In genomic region chr1:219772265-219773036, GRCh38 we compare ENCODE assay signal across 20 cellular contexts.
"Had no signal": no experiment of that assay in that cellular context is flagged by ENCODE, and none has a peak within 500 bp of the region (broad histone marks: within the 10 kb centered on the region; RNA-seq: fewer than 3 reads in every experiment).

No MANE protein-coding gene starts in this region.

- H3K9me3 ChIP-seq: body of pancreas, mucosa of descending colon, thyroid gland had no signal

- H3K4me1 ChIP-seq: body of pancreas, thyroid gland had no signal

- H3K36me3 ChIP-seq: thyroid gland had no signal

- DNase-seq: activated CD4-positive, alpha-beta memory T cell treated with anti-CD3 and anti-CD28 coated beads, Interleukin-2, amount 10 ng/mL, durations not matched to agents 7 days and 5 days; activated CD4-positive, alpha-beta T cell treated with anti-CD3 and anti-CD28 coated beads for 4 hours; activated effector memory CD4-positive, alpha-beta T cell treated with anti-CD3 and anti-CD28 coated beads, Interleukin-2, amount 50 U/mL, for 16 hours; activated T-cell treated with anti-CD3 and anti-CD28 coated beads, Interleukin-2, amount 50 U/mL, for 4 hours; amniotic stem cell; body of pancreas; cerebellar nuclear complex; effector memory CD8-positive, alpha-beta T cell; foreskin keratinocyte; head of caudate nucleus; mammary epithelial cell; mucosa of descending colon; naive thymus-derived CD4-positive, alpha-beta T cell; stimulated activated CD4-positive, alpha-beta T cell treated with anti-CD3 and anti-CD28 coated beads, Interleukin-15, amount 100 ng/mL, for 24 hours; stimulated activated CD4-positive, alpha-beta T cell treated with anti-CD3 and anti-CD28 coated beads, Interleukin-4, amount 100 ng/mL, for 1 hour; stimulated activated naive B cell treated with anti-CD40 and anti-IgM and Interleukin-4, amounts not matched to agents 10 μg/mL and 1 μg/mL and 100 μg/mL, for 72 hours; thyroid gland had no signal

- H3K27ac ChIP-seq: body of pancreas, foreskin keratinocyte, skin epidermis, thyroid gland had no signal

- H3K27me3 ChIP-seq: body of pancreas, foreskin keratinocyte, thyroid gland had no signal

- H3K4me3 ChIP-seq: body of pancreas, mucosa of descending colon, skin epidermis, thyroid gland had no signal

- ATAC-seq: activated naive CD4-positive, alpha-beta T cell treated with anti-CD3 and anti-CD28 coated beads, Interleukin-2, amount 50 U/mL, for 72 hours; activated T-cell treated with anti-CD3 and anti-CD28 coated beads, Interleukin-2, amount 50 U/mL, for 4 hours; body of pancreas; effector memory CD8-positive, alpha-beta T cell; foreskin keratinocyte; mucosa of descending colon; naive thymus-derived CD4-positive, alpha-beta T cell; stimulated activated naive B cell treated with anti-CD40 and anti-IgM and Interleukin-4, amounts not matched to agents 10 μg/mL and 1 μg/mL and 100 μg/mL, for 72 hours; WTC11 had no signal
